In the genomic region with DNA sequence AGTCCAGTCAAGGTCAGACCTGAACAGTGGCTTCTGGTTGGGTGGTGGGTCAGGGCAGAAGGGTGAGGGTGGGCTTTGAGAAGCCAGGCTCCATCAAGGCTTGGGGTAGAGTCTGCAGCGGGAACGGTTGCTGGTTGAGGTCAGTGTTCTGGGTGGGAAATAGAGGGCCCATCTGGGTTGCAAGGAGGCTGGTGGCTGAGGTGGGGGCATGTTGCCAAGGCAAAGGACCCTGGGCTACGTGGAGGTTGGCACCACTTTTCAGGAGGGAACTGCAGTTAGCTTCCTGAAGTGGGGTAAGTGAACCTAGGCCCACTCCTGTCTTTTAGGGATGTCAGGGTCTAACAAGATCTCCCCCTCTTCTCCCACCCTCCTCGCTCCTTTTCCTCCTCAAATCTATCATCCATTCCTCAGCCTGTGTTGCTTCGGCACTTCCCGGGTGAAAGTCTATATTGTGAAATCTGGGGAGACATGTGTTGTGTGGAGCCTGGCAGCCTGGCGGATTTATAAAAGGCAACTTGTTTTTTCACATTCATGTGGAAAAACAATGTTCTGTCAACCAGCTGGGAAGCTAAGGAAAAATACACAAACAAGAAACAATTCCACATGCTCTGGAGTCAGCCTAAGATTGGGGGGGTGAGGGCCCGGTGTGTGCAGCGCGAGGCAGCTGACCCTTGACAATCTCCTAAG, we compare ENCODE assay signal across 2 cellular contexts.
TF ChIP-seq lines count a peak whose summit lies in the region.

No MANE protein-coding gene starts in this region.

TF ChIP-seq in H1, 55 proteins besides CTCF, POLR2A, EP300 and RAD21:
- no peak for TF ChIP-seq CEBPB (IDR thresholded peaks at IDR 0.05; ENCODE audit: low read depth, low read length)
- no peak for TF ChIP-seq TEAD4 (IDR thresholded peaks at IDR 0.05; ENCODE audit: low read depth, low read length)

TF ChIP-seq in HepG2, 621 proteins besides CTCF, POLR2A, EP300 and RAD21 (continues in another document):
- TF ChIP-seq HOXD1 (CRISPR knock-in tag; IDR thresholded peaks at IDR 0.05) = no peak
- no peak for TF ChIP-seq ZNF484 (CRISPR knock-in tag; IDR thresholded peaks at IDR 0.05; ENCODE audit: borderline replicate concordance, low read depth)
- no peak for TF ChIP-seq ZBTB2 (CRISPR knock-in tag; IDR thresholded peaks at IDR 0.05; ENCODE audit: low read depth)
- peak; percentile 43; the same call in 1 of the 2 replicates for TF ChIP-seq FOXK1 (CRISPR knock-in tag; IDR thresholded peaks at IDR 0.05; ENCODE audit: borderline replicate concordance, low read depth)
- TF ChIP-seq SNRNP70 (IDR thresholded peaks at IDR 0.05; ENCODE audit: low read depth, low read length) = no peak
- no peak for TF ChIP-seq ZNF24 (IDR thresholded peaks at IDR 0.05)
- TF ChIP-seq, protein P1, sequence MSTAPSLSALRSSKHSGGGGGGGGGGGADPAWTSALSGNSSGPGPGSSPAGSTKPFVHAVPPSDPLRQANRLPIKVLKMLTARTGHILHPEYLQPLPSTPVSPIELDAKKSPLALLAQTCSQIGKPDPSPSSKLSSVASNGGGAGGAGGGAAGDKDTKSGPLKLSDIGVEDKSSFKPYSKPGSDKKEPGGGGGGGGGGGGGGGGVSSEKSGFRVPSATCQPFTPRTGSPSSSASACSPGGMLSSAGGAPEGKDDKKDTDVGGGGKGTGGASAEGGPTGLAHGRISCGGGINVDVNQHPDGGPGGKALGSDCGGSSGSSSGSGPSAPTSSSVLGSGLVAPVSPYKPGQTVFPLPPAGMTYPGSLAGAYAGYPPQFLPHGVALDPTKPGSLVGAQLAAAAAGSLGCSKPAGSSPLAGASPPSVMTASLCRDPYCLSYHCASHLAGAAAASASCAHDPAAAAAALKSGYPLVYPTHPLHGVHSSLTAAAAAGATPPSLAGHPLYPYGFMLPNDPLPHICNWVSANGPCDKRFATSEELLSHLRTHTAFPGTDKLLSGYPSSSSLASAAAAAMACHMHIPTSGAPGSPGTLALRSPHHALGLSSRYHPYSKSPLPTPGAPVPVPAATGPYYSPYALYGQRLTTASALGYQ (CRISPR knock-in tag; IDR thresholded peaks at IDR 0.05) = no peak
- TF ChIP-seq RARA (CRISPR knock-in tag; IDR thresholded peaks at IDR 0.05) = no peak
- TF ChIP-seq FOXA3 (CRISPR knock-in tag; IDR thresholded peaks at IDR 0.05) = peak; percentile 42; the same call in 1 of the 2 replicates
- no peak for TF ChIP-seq CHD4 (IDR thresholded peaks at IDR 0.05; ENCODE audit: borderline replicate concordance, low read length)
- 0 out of 2 replicates have a peak, but pooled peaks have one; percentile 36 for TF ChIP-seq DPF2 (CRISPR knock-in tag; IDR thresholded peaks at IDR 0.05; ENCODE audit: borderline replicate concordance, low read depth)
- TF ChIP-seq, protein P2, sequence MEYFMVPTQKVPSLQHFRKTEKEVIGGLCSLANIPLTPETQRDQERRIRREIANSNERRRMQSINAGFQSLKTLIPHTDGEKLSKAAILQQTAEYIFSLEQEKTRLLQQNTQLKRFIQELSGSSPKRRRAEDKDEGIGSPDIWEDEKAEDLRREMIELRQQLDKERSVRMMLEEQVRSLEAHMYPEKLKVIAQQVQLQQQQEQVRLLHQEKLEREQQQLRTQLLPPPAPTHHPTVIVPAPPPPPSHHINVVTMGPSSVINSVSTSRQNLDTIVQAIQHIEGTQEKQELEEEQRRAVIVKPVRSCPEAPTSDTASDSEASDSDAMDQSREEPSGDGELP (IDR thresholded peaks at IDR 0.05; ENCODE audit: borderline replicate concordance, low read depth) = peak; percentile 71; the same call in 1 of the 2 replicates
- TF ChIP-seq ZNF280B (CRISPR knock-in tag; IDR thresholded peaks at IDR 0.05; ENCODE audit: borderline replicate concordance) = no peak
- no peak for TF ChIP-seq TBX2 (CRISPR knock-in tag; IDR thresholded peaks at IDR 0.05; ENCODE audit: borderline replicate concordance)
- TF ChIP-seq SAP130 (CRISPR knock-in tag; IDR thresholded peaks at IDR 0.05; ENCODE audit: low read depth) = peak; percentile 59; the same call in 1 of the 2 replicates
- no peak for TF ChIP-seq RAD51 (IDR thresholded peaks at IDR 0.05; ENCODE audit: borderline replicate concordance)
- no peak for TF ChIP-seq ZSCAN21 (CRISPR knock-in tag; IDR thresholded peaks at IDR 0.05; ENCODE audit: borderline replicate concordance)
- peak; percentile 73 for TF ChIP-seq HNF4G (IDR thresholded peaks at IDR 0.05; ENCODE audit: borderline replicate concordance, low read depth, low read length)
- TF ChIP-seq HNF4G (CRISPR knock-in tag; IDR thresholded peaks at IDR 0.05; ENCODE audit: borderline replicate concordance, low read depth) = no peak
- peak; percentile 63; the same call in 1 of the 2 replicates for TF ChIP-seq GATAD2A (CRISPR knock-in tag; IDR thresholded peaks at IDR 0.05)
- TF ChIP-seq, protein P3, sequence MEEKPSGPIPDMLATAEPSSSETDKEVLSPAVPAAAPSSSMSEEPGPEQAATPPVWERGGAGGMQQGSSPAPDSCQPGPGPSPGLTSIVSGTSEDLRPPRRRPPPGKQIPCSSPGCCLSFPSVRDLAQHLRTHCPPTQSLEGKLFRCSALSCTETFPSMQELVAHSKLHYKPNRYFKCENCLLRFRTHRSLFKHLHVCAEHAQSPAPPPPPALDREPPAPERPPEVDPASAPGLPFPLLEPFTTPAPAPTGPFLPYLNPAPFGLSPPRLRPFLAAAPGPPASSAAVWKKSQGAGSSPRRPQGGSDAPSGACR (CRISPR knock-in tag; IDR thresholded peaks at IDR 0.05) = no peak
- 0 out of 2 replicates have a peak, but pooled peaks have one; percentile 33 for TF ChIP-seq ZFY (CRISPR knock-in tag; IDR thresholded peaks at IDR 0.05)
- peak; percentile 19; the same call in 1 of the 2 replicates for TF ChIP-seq BCL6 (CRISPR knock-in tag; IDR thresholded peaks at IDR 0.05)
- no peak for TF ChIP-seq AKNA (CRISPR knock-in tag; IDR thresholded peaks at IDR 0.05; ENCODE audit: borderline replicate concordance)
- TF ChIP-seq HMGXB4 (CRISPR knock-in tag; IDR thresholded peaks at IDR 0.05; ENCODE audit: borderline replicate concordance in 1 of 2, low read depth in 1 of 2) = 0 out of 4 replicates have a peak, but pooled peaks of 1 of the 2 experiments have one; percentile 15
- peak; percentile 14; the same call in 1 of the 2 replicates for TF ChIP-seq SOX5 (CRISPR knock-in tag; IDR thresholded peaks at IDR 0.05; ENCODE audit: borderline replicate concordance)
- TF ChIP-seq HNF4A (CRISPR knock-in tag; IDR thresholded peaks at IDR 0.05) = peak; percentile 82
- TF ChIP-seq PAXIP1 (CRISPR knock-in tag; conservative IDR thresholded peaks at IDR 0.05) = peak; percentile 47
- TF ChIP-seq CEBPG (CRISPR knock-in tag; IDR thresholded peaks at IDR 0.05) = peak; percentile 78
- TF ChIP-seq, protein P4, sequence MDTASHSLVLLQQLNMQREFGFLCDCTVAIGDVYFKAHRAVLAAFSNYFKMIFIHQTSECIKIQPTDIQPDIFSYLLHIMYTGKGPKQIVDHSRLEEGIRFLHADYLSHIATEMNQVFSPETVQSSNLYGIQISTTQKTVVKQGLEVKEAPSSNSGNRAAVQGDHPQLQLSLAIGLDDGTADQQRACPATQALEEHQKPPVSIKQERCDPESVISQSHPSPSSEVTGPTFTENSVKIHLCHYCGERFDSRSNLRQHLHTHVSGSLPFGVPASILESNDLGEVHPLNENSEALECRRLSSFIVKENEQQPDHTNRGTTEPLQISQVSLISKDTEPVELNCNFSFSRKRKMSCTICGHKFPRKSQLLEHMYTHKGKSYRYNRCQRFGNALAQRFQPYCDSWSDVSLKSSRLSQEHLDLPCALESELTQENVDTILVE (CRISPR knock-in tag; IDR thresholded peaks at IDR 0.05) = 0 out of 2 replicates have a peak, but pooled peaks have one; percentile 17
- no peak for TF ChIP-seq ZFP82 (CRISPR knock-in tag; IDR thresholded peaks at IDR 0.05; ENCODE audit: borderline replicate concordance)
- no peak for TF ChIP-seq NFE2L2 (IDR thresholded peaks at IDR 0.05; ENCODE audit: low read length)
- TF ChIP-seq ETV5 (CRISPR knock-in tag; IDR thresholded peaks at IDR 0.05; ENCODE audit: borderline replicate concordance) = 0 out of 2 replicates have a peak, but pooled peaks have one; percentile 16
- TF ChIP-seq, protein P5, sequence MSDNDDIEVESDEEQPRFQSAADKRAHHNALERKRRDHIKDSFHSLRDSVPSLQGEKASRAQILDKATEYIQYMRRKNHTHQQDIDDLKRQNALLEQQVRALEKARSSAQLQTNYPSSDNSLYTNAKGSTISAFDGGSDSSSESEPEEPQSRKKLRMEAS (IDR thresholded peaks at IDR 0.05) = peak; percentile 44; the same call in 1 of the 2 replicates
- TF ChIP-seq SOX6 (IDR thresholded peaks at IDR 0.05) = no peak
- no peak; the same call in 1 of the 2 replicates for TF ChIP-seq SOX6 (CRISPR knock-in tag; IDR thresholded peaks at IDR 0.05)
